ENCODE assay signal across 13 cellular contexts in genomic region chr11:121596195-121597145, GRCh38.
DNase-seq lines count a peak whose midpoint lies in the region; TF ChIP-seq lines count a peak whose summit lies in the region.
"Had no signal": no experiment of that assay in that cellular context is flagged by ENCODE, and none has a peak within 500 bp of the region (broad histone marks: within the 10 kb centered on the region; RNA-seq: fewer than 3 reads in every experiment).

No MANE protein-coding gene starts in this region.

- TF ChIP-seq EP300 in sigmoid colon (IDR thresholded peaks at IDR 0.05) = no peak

- 66 to 76% methylated on average over 19 of the region's 19 CpGs for WGBS in esophagus, 2 donors
- 93% methylated on average over 19 of the region's 19 CpGs for WGBS in sigmoid colon, 2 donors

- DNase-seq in EH (ENCODE audit: low read depth) = peak; percentile 77
- DNase-seq in LHCN-M2 (ENCODE audit: low read depth) = peak; percentile 10
- DNase-seq in sigmoid colon = no peak
- no peak for DNase-seq in activated gamma-delta T cell treated with Interleukin-2 at 50 U/mL for 16 hours
- no peak for DNase-seq in NCI-H1092 treated with DMSO at 0.1 percent for 48 hours (lab: John Stamatoyannopoulos, UW)
- DNase-seq in cerebellar cortex (ENCODE audit: low spot score) = no peak
- no peak for DNase-seq in 8988T
- DNase-seq: GF-D8, Kasumi-1, naive B cell, NCI-H2107, psoas muscle had no signal

- peak overlapping the region; percentile 28 to 57 for H3K27ac ChIP-seq in esophagus (ENCODE audit: low read depth in 2 of 2, low read length in 1 of 2)
- peak overlapping the region; percentile 38 to 83 (median 70) for H3K27ac ChIP-seq in sigmoid colon
- H3K27ac ChIP-seq: psoas muscle had no signal

- H3K4me1 ChIP-seq in esophagus (ENCODE audit: control insufficient read depth in 2 of 2, insufficient read depth in 2 of 2, low read length in 1 of 2) = peaks cover 0 to 7% of the 10 kb centered on the region in 2 donors
- H3K4me1 ChIP-seq in sigmoid colon = peaks cover 0 to 36% (median 26%) of the 10 kb centered on the region in 4 donors
- H3K4me1 ChIP-seq: psoas muscle had no signal

- intact Hi-C loops in sigmoid colon (cut with DNase I) = no loop called here

- no peak overlapping the region for H3K4me3 ChIP-seq in esophagus (ENCODE audit: low read depth in 1 of 2, low read length in 2 of 2)
- H3K4me3 ChIP-seq in sigmoid colon = no peak overlapping the region
- H3K4me3 ChIP-seq: psoas muscle had no signal

- H3K36me3 ChIP-seq in esophagus (ENCODE audit: control insufficient read depth in 2 of 2, insufficient read depth in 2 of 2, low read length in 1 of 2) (peaks cover 0 to 7% of the 10 kb centered on the region in 2 donors), sigmoid colon (no peaks in the 10 kb centered on the region)

- no peak for TF ChIP-seq POLR2A in sigmoid colon (IDR thresholded peaks at IDR 0.05)

- H3K27me3 ChIP-seq in esophagus (ENCODE audit: control insufficient read depth in 1 of 2, insufficient read depth in 2 of 2, low read length in 2 of 2) (no peaks in the 10 kb centered on the region), sigmoid colon (no peaks in the 10 kb centered on the region)

- no peaks in the 10 kb centered on the region for H3K9me3 ChIP-seq in esophagus (ENCODE audit: control insufficient read depth in 2 of 2, insufficient read depth in 1 of 2, low read depth in 1 of 2, low read length in 1 of 2)
- H3K9me3 ChIP-seq in sigmoid colon = no peaks in the 10 kb centered on the region
- H3K9me3 ChIP-seq: psoas muscle had no signal

- TF ChIP-seq CTCF in sigmoid colon (IDR thresholded peaks at IDR 0.05) = no peak

Comparison
In these comparisons a context has a peak if more than half of its experiments do, and no peak if none do; other contexts are left out.
1. DNase-seq: peak in EH (single experiment) and LHCN-M2 (single experiment); none in sigmoid colon (single experiment), activated gamma-delta T cell treated with Interleukin-2 at 50 U/mL for 16 hours (single experiment), NCI-H1092 treated with DMSO at 0.1 percent for 48 hours (single experiment), cerebellar cortex (single experiment) and 8988T (single experiment).